ENCODE assay signal across 8 cellular contexts in genomic region chr17:45430738-45431530, GRCh38. TPM values are rescaled to one million over a fixed set of nuclear protein-coding genes. Genes with fewer than 3 reads are reported as not detected.
DNase-seq lines count a peak whose midpoint lies in the region; ATAC-seq lines count a peak whose summit lies in the region.

No MANE protein-coding gene starts in this region.

- DNase-seq in activated CD4-positive, alpha-beta T cell treated with anti-CD3 and anti-CD28 coated beads for 48 hours: peak; percentile 56
- no peak for DNase-seq in activated CD4-positive, alpha-beta T cell treated with anti-CD3 and anti-CD28 coated beads, Interleukin-2, amount 50 U/mL, for 4 hours
- no peak for DNase-seq in activated naive CD4-positive, alpha-beta T cell treated with anti-CD3 and anti-CD28 coated beads, Interleukin-2, amount 50 U/mL, for 72 hours (ENCODE audit: low spot score in 2 of 2)
- peak; percentile 23 to 32 for DNase-seq in stimulated activated CD8-positive, alpha-beta memory T cell treated with anti-CD3 and anti-CD28 coated beads, Interleukin-15, amount 100 ng/mL, for 48 hours (ENCODE audit: low read depth in 2 of 2)
- no peak for DNase-seq in activated gamma-delta T cell treated with Interleukin-2 at 50 U/mL for 16 hours

- H3K9ac ChIP-seq in iPS-20b (ENCODE audit: low read depth, low read length): no peak overlapping the region

- no peaks in the 10 kb centered on the region; the same call in 1 of the 2 replicates for H3K4me1 ChIP-seq in iPS-20b (ENCODE audit: insufficient read depth, low read length)

- no peaks in the 10 kb centered on the region for H3K36me3 Mint-ChIP-seq in activated naive CD4-positive, alpha-beta T cell treated with anti-CD3 and anti-CD28 coated beads, Interleukin-2, amount 50 U/mL, for 72 hours

- ATAC-seq in HG03196 (IDR thresholded peaks at IDR 0.05; ENCODE audit: unreplicated experiment) (peak; percentile 11), HG02973 (IDR thresholded peaks at IDR 0.05; ENCODE audit: unreplicated experiment) (no peak)
- ATAC-seq in activated naive CD4-positive, alpha-beta T cell treated with anti-CD3 and anti-CD28 coated beads, Interleukin-2, amount 50 U/mL, for 72 hours: peak; percentile 35 to 48

- H3K9me3 Mint-ChIP-seq in activated naive CD4-positive, alpha-beta T cell treated with anti-CD3 and anti-CD28 coated beads, Interleukin-2, amount 50 U/mL, for 72 hours: no peaks in the 10 kb centered on the region

- H3K9me3 ChIP-seq in iPS-20b (ENCODE audit: insufficient read depth, low read depth, low read length): no peaks in the 10 kb centered on the region

- no peak overlapping the region for H3K27ac ChIP-seq in iPS-20b (ENCODE audit: low read length)

- peak overlapping the region; percentile 44 to 69 for H3K27ac Mint-ChIP-seq in activated naive CD4-positive, alpha-beta T cell treated with anti-CD3 and anti-CD28 coated beads, Interleukin-2, amount 50 U/mL, for 72 hours

- peak overlapping the region; percentile 72 for H3K4me3 ChIP-seq in iPS-20b (ENCODE audit: low read length)

- H3K27me3 ChIP-seq in iPS-20b (ENCODE audit: insufficient read depth, low read length): peaks cover 97% of the 10 kb centered on the region

- no peaks in the 10 kb centered on the region for H3K36me3 ChIP-seq in iPS-20b (ENCODE audit: insufficient read depth, low read depth, low read length)

RNA-seq across cellular contexts. Expression of gene ARHGAP27, which starts 1.7 kb away (rescaled TPM):
- 10 to 100 TPM; 49.7 to 55.1 TPM for total RNA-seq in activated naive CD4-positive, alpha-beta T cell treated with anti-CD3 and anti-CD28 coated beads, Interleukin-2, amount 50 U/mL, for 72 hours

RNA-seq across cellular contexts. Expression of gene PLEKHM1, which starts 59.6 kb away (rescaled TPM):
- total RNA-seq in activated naive CD4-positive, alpha-beta T cell treated with anti-CD3 and anti-CD28 coated beads, Interleukin-2, amount 50 U/mL, for 72 hours: 10 to 100 TPM; 22.9 to 33.7 TPM

Comparison
In these comparisons a context has a peak if more than half of its experiments do, and no peak if none do; other contexts are left out.
1. DNase-seq: peak in activated CD4-positive, alpha-beta T cell treated with anti-CD3 and anti-CD28 coated beads for 48 hours (single experiment) and stimulated activated CD8-positive, alpha-beta memory T cell treated with anti-CD3 and anti-CD28 coated beads, Interleukin-15, amount 100 ng/mL, for 48 hours (2 of 2); none in activated CD4-positive, alpha-beta T cell treated with anti-CD3 and anti-CD28 coated beads, Interleukin-2, amount 50 U/mL, for 4 hours (0 of 2), activated naive CD4-positive, alpha-beta T cell treated with anti-CD3 and anti-CD28 coated beads, Interleukin-2, amount 50 U/mL, for 72 hours (0 of 2) and activated gamma-delta T cell treated with Interleukin-2 at 50 U/mL for 16 hours (single experiment).